9 cellular contexts compared by ENCODE assay signal in genomic region chr13:96958286-96958891, GRCh38. TPM values are rescaled to one million over a fixed set of nuclear protein-coding genes. Genes with fewer than 3 reads are reported as not detected.
DNase-seq lines count a peak whose midpoint lies in the region; ATAC-seq, FAIRE-seq and TF ChIP-seq lines count a peak whose summit lies in the region.
"Had no signal": no experiment of that assay in that cellular context is flagged by ENCODE, and none has a peak within 500 bp of the region (broad histone marks: within the 10 kb centered on the region; RNA-seq: fewer than 3 reads in every experiment).

No MANE protein-coding gene starts in this region.

- CTCF ChIA-PET in CD8-positive, alpha-beta T cell (lab: Charles Lee) = interaction anchor here (1.5 kb wide), 1 partner anchor 9 kb away, joined by 4 read pairs; no protein-coding TSS in a partner anchor

- no peak overlapping the region for H3K27ac Mint-ChIP-seq in CD8-positive, alpha-beta T cell

- H4K20me1 ChIP-seq in MM.1S (ENCODE audit: insufficient read depth, low read length) = no peaks in the 10 kb centered on the region

- DNase-seq in GM13976 (ENCODE audit: low spot score) (peak; percentile 13), MM.1S (peak; percentile 66), SKM-1 (lab: John Stamatoyannopoulos, UW; ENCODE audit: unreplicated experiment) (peak; percentile 4), frontal cortex (ENCODE audit: low spot score in 2 of 2) (peak; percentile 7 to 21), superior temporal gyrus (ENCODE audit: extremely low spot score) (peak; percentile 94)
- DNase-seq in CD8-positive, alpha-beta T cell = no peak

- H3K9me3 ChIP-seq in MM.1S (replicated peaks; ENCODE audit: insufficient read depth, low read length) = no peaks in the 10 kb centered on the region
- no peaks in the 10 kb centered on the region for H3K9me3 ChIP-seq in CD8-positive, alpha-beta T cell (ENCODE audit: low read length)

- no peaks in the 10 kb centered on the region for H3K79me2 ChIP-seq in MM.1S (ENCODE audit: low read length)

- H3F3A ChIP-seq in MM.1S (ENCODE audit: insufficient read depth, low read length) = no peaks in the 10 kb centered on the region

- H3K4me2 ChIP-seq in MM.1S (ENCODE audit: low read depth, low read length) = no peak overlapping the region

- FAIRE-seq in A204.1 (lab: Jason Lieb, UNC) = peak; percentile 93
- peak; percentile 72 for FAIRE-seq in frontal cortex (lab: Jason Lieb, UNC)

- intact Hi-C loops in CD8-positive, alpha-beta T cell (cut with DNase I, micrococcal nuclease) = loop anchor here in 1 of 2 experiments (5.0 kb wide), 1 partner anchor 1336 kb away; no protein-coding TSS in a partner anchor

- ATAC-seq in GM21367 (IDR thresholded peaks at IDR 0.05; ENCODE audit: unreplicated experiment) = no peak
- no peak for ATAC-seq in CD8-positive, alpha-beta T cell

- no peaks in the 10 kb centered on the region for H3K27me3 ChIP-seq in MM.1S (replicated peaks; ENCODE audit: insufficient read depth, low read length)
- no peaks in the 10 kb centered on the region for H3K27me3 ChIP-seq in CD8-positive, alpha-beta T cell (ENCODE audit: insufficient read depth, low read length)

- TF ChIP-seq CTCF in GM13976 (IDR thresholded peaks at IDR 0.05; ENCODE audit: borderline replicate concordance, control extremely low read depth, extremely low read depth, insufficient read depth, missing control alignments) (peak; percentile 55), MM.1S (IDR thresholded peaks at IDR 0.05; ENCODE audit: low read length) (peak; percentile 82)
- no peak for TF ChIP-seq CTCF in CD8-positive, alpha-beta T cell (IDR thresholded peaks at IDR 0.05)

- no peak overlapping the region for H3K27ac ChIP-seq in MM.1S (ENCODE audit: low read length)
- H3K27ac ChIP-seq in CD8-positive, alpha-beta T cell (ENCODE audit: low read depth, low read length) = no peak overlapping the region

- no peaks in the 10 kb centered on the region for H3K36me3 Mint-ChIP-seq in CD8-positive, alpha-beta T cell

- H3K36me3 ChIP-seq in MM.1S (replicated peaks; ENCODE audit: insufficient read depth, low read length) = no peaks in the 10 kb centered on the region
- H3K36me3 ChIP-seq in CD8-positive, alpha-beta T cell (ENCODE audit: insufficient read depth, low read length) = no peaks in the 10 kb centered on the region

- no peaks in the 10 kb centered on the region for H3K4me1 ChIP-seq in MM.1S (ENCODE audit: low read length)
- no peaks in the 10 kb centered on the region for H3K4me1 ChIP-seq in CD8-positive, alpha-beta T cell (ENCODE audit: insufficient read depth, low read length)

- H3K9ac ChIP-seq in MM.1S (ENCODE audit: low read length) = no peak overlapping the region

- no peaks in the 10 kb centered on the region for H3K9me2 ChIP-seq in MM.1S (replicated peaks; ENCODE audit: insufficient read depth, low read length)

- POLR2A ChIA-PET in CD8-positive, alpha-beta T cell (lab: Charles Lee) = interaction anchor here (0.7 kb wide), 1 partner anchor 1104 kb away, joined by 3 read pairs; no protein-coding TSS in a partner anchor

- H3K4me3 Mint-ChIP-seq in CD8-positive, alpha-beta T cell = no peak overlapping the region
- H3K4me3 Mint-ChIP-seq: central memory CD8-positive, alpha-beta T cell had no signal

- H3K27me3 Mint-ChIP-seq in CD8-positive, alpha-beta T cell (ENCODE audit: low read depth) = no peaks in the 10 kb centered on the region
- H3K27me3 Mint-ChIP-seq: central memory CD8-positive, alpha-beta T cell had no signal

- peaks cover 4% of the 10 kb centered on the region for H3K9me3 Mint-ChIP-seq in CD8-positive, alpha-beta T cell

- H2AFZ ChIP-seq in MM.1S (ENCODE audit: low read length) = no peak overlapping the region; the same call in 1 of the 2 replicates

- no peaks in the 10 kb centered on the region for H3K4me1 Mint-ChIP-seq in CD8-positive, alpha-beta T cell (ENCODE audit: low read depth)
- H3K4me1 Mint-ChIP-seq: central memory CD8-positive, alpha-beta T cell had no signal

- no peak overlapping the region for H3K4me3 ChIP-seq in MM.1S (ENCODE audit: low read length)
- no peak overlapping the region for H3K4me3 ChIP-seq in CD8-positive, alpha-beta T cell (ENCODE audit: low read depth, low read length)

- in situ Hi-C loops in GM13976 (cut with MboI; ENCODE audit: low sequenced_read_pairs, unreplicated experiment) = no loop called here

RNA-seq across cellular contexts. Expression of gene OXGR1, which starts 35.9 kb away (rescaled TPM):
- 0.82 TPM for total RNA-seq in frontal cortex
- not detected for total RNA-seq in CD8-positive, alpha-beta T cell

Comparison
In these comparisons a context has a peak if more than half of its experiments do, and no peak if none do; other contexts are left out.
1. DNase-seq: peak in GM13976 (single experiment), MM.1S (single experiment), SKM-1 (single experiment), frontal cortex (2 of 2) and superior temporal gyrus (single experiment); none in CD8-positive, alpha-beta T cell (0 of 7).